9 cellular contexts compared by ENCODE assay signal in genomic region chr15:85785887-85786777, GRCh38. TPM values are rescaled to one million over a fixed set of nuclear protein-coding genes. Genes with fewer than 3 reads are reported as not detected.
A peak's percentile ranks its signal among the peaks of the same experiment; 100 is the strongest.
DNase-seq lines count a peak whose midpoint lies in the region; ATAC-seq and TF ChIP-seq lines count a peak whose summit lies in the region.
"Had no signal": no experiment of that assay in that cellular context is flagged by ENCODE, and none has a peak within 500 bp of the region (broad histone marks: within the 10 kb centered on the region; RNA-seq: fewer than 3 reads in every experiment).

No MANE protein-coding gene starts in this region.

- H3K27me3 ChIP-seq in hepatocyte (no peaks in the 10 kb centered on the region), MM.1S (replicated peaks; ENCODE audit: insufficient read depth, low read length) (no peaks in the 10 kb centered on the region)

- peak overlapping the region; percentile 13 for H3K4me2 ChIP-seq in hepatocyte
- no peak overlapping the region for H3K4me2 ChIP-seq in MM.1S (ENCODE audit: low read depth, low read length)

- no peak for TF ChIP-seq CTCF in hepatocyte (IDR thresholded peaks at IDR 0.05; ENCODE audit: poor library complexity)
- TF ChIP-seq CTCF in MM.1S (IDR thresholded peaks at IDR 0.05; ENCODE audit: low read length) = no peak

- H3K27ac ChIP-seq in hepatocyte (peak overlapping the region; percentile 37), MM.1S (ENCODE audit: low read length) (no peak overlapping the region)

- DNase-seq in NCI-H2029 treated with DMSO at 0.1 percent for 48 hours (lab: John Stamatoyannopoulos, UW) (peak; percentile 38), hepatocyte (ENCODE audit: low spot score) (peak; percentile 72), MM.1S (no peak)
- no peak for DNase-seq in activated naive CD8-positive, alpha-beta T cell treated with anti-CD3 and anti-CD28 coated beads for 36 hours

- WGBS in hepatocyte (ENCODE audit: low lambda C conversion rate, missing lambda C conversion rate) = 66% methylated on average over 10 of the region's 10 CpGs

- H3K4me1 ChIP-seq in hepatocyte (ENCODE audit: insufficient read depth) = peaks cover 19% of the 10 kb centered on the region
- 0 out of 2 replicates have a peak, but pooled peaks cover 5% of the 10 kb centered on the region for H3K4me1 ChIP-seq in MM.1S (ENCODE audit: low read length)

- no peaks in the 10 kb centered on the region for H3K36me3 Mint-ChIP-seq in activated naive CD8-positive, alpha-beta T cell treated with anti-CD3 and anti-CD28 coated beads for 36 hours
- H3K36me3 Mint-ChIP-seq in stimulated activated naive CD8-positive, alpha-beta T cell treated with anti-CD3 and anti-CD28 coated beads, Interleukin-15, Interleukin-2, amounts not matched to agents 100 ng/mL and 50 ng/mL, for 24 hours (ENCODE audit: low read depth) = no peaks in the 10 kb centered on the region

- H4K20me1 ChIP-seq in hepatocyte (ENCODE audit: insufficient read depth, poor library complexity, severe bottlenecking) (no peaks in the 10 kb centered on the region), MM.1S (ENCODE audit: insufficient read depth, low read length) (no peaks in the 10 kb centered on the region)

- H2AFZ ChIP-seq in hepatocyte (no peak overlapping the region), MM.1S (ENCODE audit: low read length) (no peak overlapping the region)

- H3K9ac ChIP-seq in MM.1S (ENCODE audit: low read length) = no peak overlapping the region

- H3K4me3 ChIP-seq in hepatocyte = no peak overlapping the region
- no peak overlapping the region for H3K4me3 ChIP-seq in MM.1S (ENCODE audit: low read length)
- H3K4me3 ChIP-seq: K562 had no signal

- H3K27ac Mint-ChIP-seq in activated naive CD8-positive, alpha-beta T cell treated with anti-CD3 and anti-CD28 coated beads for 36 hours = peak overlapping the region; percentile 84
- H3K27ac Mint-ChIP-seq in stimulated activated naive CD8-positive, alpha-beta T cell treated with anti-CD3 and anti-CD28 coated beads, Interleukin-15, Interleukin-2, amounts not matched to agents 100 ng/mL and 50 ng/mL, for 24 hours = no peak overlapping the region

- H3K4me3 Mint-ChIP-seq in activated naive CD8-positive, alpha-beta T cell treated with anti-CD3 and anti-CD28 coated beads for 36 hours = peak overlapping the region; percentile 55
- peak overlapping the region; percentile 58 for H3K4me3 Mint-ChIP-seq in stimulated activated naive CD8-positive, alpha-beta T cell treated with anti-CD3 and anti-CD28 coated beads, Interleukin-15, Interleukin-2, amounts not matched to agents 100 ng/mL and 50 ng/mL, for 24 hours

- H3K4me1 Mint-ChIP-seq in activated naive CD8-positive, alpha-beta T cell treated with anti-CD3 and anti-CD28 coated beads for 36 hours = peaks cover 46% of the 10 kb centered on the region
- H3K4me1 Mint-ChIP-seq in stimulated activated naive CD8-positive, alpha-beta T cell treated with anti-CD3 and anti-CD28 coated beads, Interleukin-15, Interleukin-2, amounts not matched to agents 100 ng/mL and 50 ng/mL, for 24 hours (ENCODE audit: low read depth) = peaks cover 51% of the 10 kb centered on the region

- H3F3A ChIP-seq in MM.1S (ENCODE audit: insufficient read depth, low read length) = no peaks in the 10 kb centered on the region

- no peaks in the 10 kb centered on the region for H3K9me3 ChIP-seq in hepatocyte (ENCODE audit: low read depth)
- H3K9me3 ChIP-seq in MM.1S (replicated peaks; ENCODE audit: insufficient read depth, low read length) = no peaks in the 10 kb centered on the region

- no peaks in the 10 kb centered on the region for H3K9me3 Mint-ChIP-seq in activated naive CD8-positive, alpha-beta T cell treated with anti-CD3 and anti-CD28 coated beads for 36 hours
- no peaks in the 10 kb centered on the region for H3K9me3 Mint-ChIP-seq in stimulated activated naive CD8-positive, alpha-beta T cell treated with anti-CD3 and anti-CD28 coated beads, Interleukin-15, Interleukin-2, amounts not matched to agents 100 ng/mL and 50 ng/mL, for 24 hours

- H3K79me2 ChIP-seq in hepatocyte (peaks cover 88% of the 10 kb centered on the region), MM.1S (ENCODE audit: low read length) (peaks cover 3% of the 10 kb centered on the region; the same call in 1 of the 2 replicates)

- H3K9me2 ChIP-seq in hepatocyte (replicated peaks; ENCODE audit: insufficient read depth) (no peaks in the 10 kb centered on the region), MM.1S (replicated peaks; ENCODE audit: insufficient read depth, low read length) (no peaks in the 10 kb centered on the region)

- H3K36me3 ChIP-seq in hepatocyte (replicated peaks; ENCODE audit: insufficient read depth, low read depth) (no peaks in the 10 kb centered on the region), MM.1S (replicated peaks; ENCODE audit: insufficient read depth, low read length) (no peaks in the 10 kb centered on the region)

- H3K27me3 Mint-ChIP-seq in activated naive CD8-positive, alpha-beta T cell treated with anti-CD3 and anti-CD28 coated beads for 36 hours = no peaks in the 10 kb centered on the region
- H3K27me3 Mint-ChIP-seq in stimulated activated naive CD8-positive, alpha-beta T cell treated with anti-CD3 and anti-CD28 coated beads, Interleukin-15, Interleukin-2, amounts not matched to agents 100 ng/mL and 50 ng/mL, for 24 hours = no peaks in the 10 kb centered on the region

- ATAC-seq in GM18907 (IDR thresholded peaks at IDR 0.05; ENCODE audit: unreplicated experiment) (peak; percentile 24), GM21360 (IDR thresholded peaks at IDR 0.05; ENCODE audit: unreplicated experiment) (no peak), GM21390 (IDR thresholded peaks at IDR 0.05; ENCODE audit: unreplicated experiment) (no peak)
- ATAC-seq: K562 had no signal

RNA-seq across cellular contexts. Expression of gene KLHL25, which starts 8.6 kb away (rescaled TPM):
- total RNA-seq in activated naive CD8-positive, alpha-beta T cell treated with anti-CD3 and anti-CD28 coated beads for 36 hours = 1 to 10 TPM; 2.9 to 3.7 TPM
- 5.9 and 10.0 TPM in 2 replicates for total RNA-seq in hepatocyte
- polyA plus RNA-seq in hepatocyte = 3.7 and 3.9 TPM in 2 replicates

Comparison
In these comparisons a context has a peak if more than half of its experiments do, and no peak if none do; other contexts are left out.
1. DNase-seq: peak in NCI-H2029 treated with DMSO at 0.1 percent for 48 hours (single experiment) and hepatocyte (single experiment); none in activated naive CD8-positive, alpha-beta T cell treated with anti-CD3 and anti-CD28 coated beads for 36 hours (single experiment) and MM.1S (single experiment).